1 cellular context compared by ENCODE assay signal in genomic region chr2:134410006-134410405, GRCh38.
TF ChIP-seq lines count a peak whose summit lies in the region.

No MANE protein-coding gene starts in this region.

TF ChIP-seq in endothelial cell of umbilical vein, 7 proteins besides CTCF, POLR2A, EP300 and RAD21 (continued from another document):
- no peak for TF ChIP-seq POLR2AphosphoS5 (IDR thresholded peaks at IDR 0.05; ENCODE audit: insufficient read depth, low read depth, low read length)
- TF ChIP-seq GATA2 (IDR thresholded peaks at IDR 0.05; ENCODE audit: insufficient read depth, insufficient read length, low read depth, low read length) = no peak
- no peak for TF ChIP-seq FOS (IDR thresholded peaks at IDR 0.05; ENCODE audit: borderline replicate concordance, insufficient read depth, low read length)
- no peak for TF ChIP-seq EZH2 (IDR thresholded peaks at IDR 0.05; ENCODE audit: borderline replicate concordance, low read depth, low read length, severe bottlenecking)
